In the genomic region with DNA sequence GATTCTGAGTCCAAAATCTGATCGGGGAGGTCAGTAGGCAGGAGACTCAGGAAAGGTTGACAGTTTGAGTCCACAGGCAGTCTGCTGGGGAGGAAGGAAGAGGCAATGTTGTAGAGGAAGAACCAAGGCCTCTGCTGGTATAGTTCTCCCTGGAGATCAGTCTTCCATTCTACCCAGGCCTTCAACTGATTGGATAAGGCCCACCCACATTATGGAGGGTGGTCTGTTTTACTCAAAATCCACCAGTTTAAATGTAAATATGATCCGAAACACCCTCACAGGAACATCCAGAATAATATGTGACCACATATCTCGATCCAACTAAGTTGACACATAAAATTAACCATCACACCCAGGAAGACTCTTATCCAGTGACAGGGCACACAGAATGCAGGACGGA, we compare ENCODE assay signal across 28 cellular contexts.
"Had no signal": no experiment of that assay in that cellular context is flagged by ENCODE, and none has a peak within 500 bp of the region (broad histone marks: within the 10 kb centered on the region; RNA-seq: fewer than 3 reads in every experiment).

No MANE protein-coding gene starts in this region.

- H3K27me3 ChIP-seq: colonic mucosa, dorsolateral prefrontal cortex, esophagus muscularis mucosa, esophagus squamous epithelium, foreskin keratinocyte, gastrocnemius medialis, gastroesophageal sphincter, heart left ventricle, heart right ventricle had no signal

- H3K4me3 ChIP-seq: colonic mucosa, coronary artery, dorsolateral prefrontal cortex, esophagus muscularis mucosa, esophagus squamous epithelium, gastrocnemius medialis, gastroesophageal sphincter, heart left ventricle, heart right ventricle had no signal

- H3K27ac ChIP-seq: colonic mucosa, coronary artery, dorsolateral prefrontal cortex, epithelial cell of prostate, esophagus muscularis mucosa, esophagus squamous epithelium, foreskin keratinocyte, gastrocnemius medialis, gastroesophageal sphincter, heart left ventricle, heart right ventricle had no signal

- ATAC-seq: effector memory CD8-positive, alpha-beta T cell; esophagus mucosa; foreskin keratinocyte; gastrocnemius medialis; gastroesophageal sphincter; heart left ventricle; heart right ventricle had no signal

- FAIRE-seq: colon, endometrium, endothelial cell of umbilical vein, frontal cortex had no signal

- H3K36me3 ChIP-seq: colonic mucosa, esophagus muscularis mucosa, esophagus squamous epithelium, gastrocnemius medialis, gastroesophageal sphincter, heart left ventricle, heart right ventricle had no signal

- DNase-seq: colonic mucosa; cortex of kidney; dermis blood vessel endothelial cell; dorsolateral prefrontal cortex; effector CD4-positive, alpha-beta T cell; effector CD8-positive, alpha-beta T cell; effector memory CD4-positive, alpha-beta T cell; effector memory CD8-positive, alpha-beta T cell; endodermal cell; erythroblast; esophagus squamous epithelium; foreskin fibroblast; foreskin keratinocyte; foreskin melanocyte; gastrocnemius medialis; glutamatergic neuron; head of caudate nucleus; heart left ventricle; heart right ventricle had no signal

- H3K9me3 ChIP-seq: colonic mucosa, esophagus squamous epithelium, gastrocnemius medialis had no signal

- H3K4me1 ChIP-seq: colonic mucosa, esophagus squamous epithelium, foreskin keratinocyte had no signal
